Comparison of ENCODE assay signal across 22 cellular contexts in genomic region chr1:247107694-247108093, GRCh38. TPM values are rescaled to one million over a fixed set of nuclear protein-coding genes. Genes with fewer than 3 reads are reported as not detected.
DNase-seq lines count a peak whose midpoint lies in the region; ATAC-seq and TF ChIP-seq lines count a peak whose summit lies in the region.
"Had no signal": no experiment of that assay in that cellular context is flagged by ENCODE, and none has a peak within 500 bp of the region (broad histone marks: within the 10 kb centered on the region; RNA-seq: fewer than 3 reads in every experiment).

No MANE protein-coding gene starts in this region.

- ATAC-seq in activated CD8-positive, alpha-beta memory T cell treated with anti-CD3 and anti-CD28 coated beads, Interleukin-2, amount 10 ng/mL, durations not matched to agents 7 days and 5 days, result no peak
- ATAC-seq: A549, GM12878 had no signal

- peaks cover 14% of the 10 kb centered on the region for H3K36me3 Mint-ChIP-seq in activated CD8-positive, alpha-beta memory T cell treated with anti-CD3 and anti-CD28 coated beads, Interleukin-2, amount 10 ng/mL, durations not matched to agents 7 days and 5 days
- H3K36me3 Mint-ChIP-seq in nephron (ENCODE audit: low read depth), result peaks cover 33% of the 10 kb centered on the region
- H3K36me3 Mint-ChIP-seq in osteocyte (ENCODE audit: unreplicated experiment), result peaks cover 3% of the 10 kb centered on the region

- peak; percentile 38 for DNase-seq in activated CD8-positive, alpha-beta memory T cell treated with anti-CD3 and anti-CD28 coated beads, Interleukin-2, amount 50 U/mL, for 48 hours
- DNase-seq in activated CD8-positive, alpha-beta memory T cell treated with anti-CD3 and anti-CD28 coated beads, Interleukin-2, amount 10 ng/mL, durations not matched to agents 7 days and 5 days, result no peak
- DNase-seq in osteocyte (ENCODE audit: extremely low spot score, unreplicated experiment) (peak; percentile 54), NCI-H2081 treated with DMSO at 0.1 percent for 48 hours (lab: John Stamatoyannopoulos, UW) (no peak), activated gamma-delta T cell treated with Interleukin-2 at 50 U/mL for 16 hours (no peak)
- DNase-seq: BE2C; C1 segment of cervical spinal cord; CD4-positive, alpha-beta memory T cell; CD4-positive, CD25-positive, alpha-beta regulatory T cell; CD8-positive, alpha-beta memory T cell; COR-L47; DMS 273 treated with DMSO at 0.1 percent for 48 hours; DMS153; DMS53; DMS79; DND-41; EL; GDM1 had no signal

- TF ChIP-seq CTCF in nephron (IDR thresholded peaks at IDR 0.05; ENCODE audit: unreplicated experiment in 3 of 3) (no peak), osteocyte (IDR thresholded peaks at IDR 0.05) (no peak)

- peaks cover 47% of the 10 kb centered on the region for H3K27me3 Mint-ChIP-seq in activated CD8-positive, alpha-beta memory T cell treated with anti-CD3 and anti-CD28 coated beads, Interleukin-2, amount 10 ng/mL, durations not matched to agents 7 days and 5 days
- no peaks in the 10 kb centered on the region for H3K27me3 Mint-ChIP-seq in nephron (ENCODE audit: low read depth)
- H3K27me3 Mint-ChIP-seq in osteocyte (ENCODE audit: unreplicated experiment), result no peaks in the 10 kb centered on the region

- CTCF ChIA-PET in activated CD8-positive, alpha-beta memory T cell treated with anti-CD3 and anti-CD28 coated beads, Interleukin-2, amount 10 ng/mL, durations not matched to agents 7 days and 5 days (lab: Charles Lee), result interaction anchor here (0.6 kb wide), 1 partner anchor 199 kb away, joined by 3 read pairs; no protein-coding TSS in a partner anchor

- H3K27ac Mint-ChIP-seq in activated CD8-positive, alpha-beta memory T cell treated with anti-CD3 and anti-CD28 coated beads, Interleukin-2, amount 10 ng/mL, durations not matched to agents 7 days and 5 days, result no peak overlapping the region
- H3K27ac Mint-ChIP-seq in nephron, result no peak overlapping the region
- H3K27ac Mint-ChIP-seq in osteocyte (ENCODE audit: unreplicated experiment), result no peak overlapping the region
- H3K27ac Mint-ChIP-seq: CD14-positive monocyte; CD4-positive, alpha-beta memory T cell; CD4-positive, CD25-positive, alpha-beta regulatory T cell had no signal

- peaks cover 9% of the 10 kb centered on the region for H3K9me3 Mint-ChIP-seq in activated CD8-positive, alpha-beta memory T cell treated with anti-CD3 and anti-CD28 coated beads, Interleukin-2, amount 10 ng/mL, durations not matched to agents 7 days and 5 days (ENCODE audit: low read depth)
- peaks cover 7% of the 10 kb centered on the region for H3K9me3 Mint-ChIP-seq in nephron
- peaks cover 7% of the 10 kb centered on the region for H3K9me3 Mint-ChIP-seq in osteocyte (ENCODE audit: unreplicated experiment)

- no peak overlapping the region for H3K4me3 Mint-ChIP-seq in activated CD8-positive, alpha-beta memory T cell treated with anti-CD3 and anti-CD28 coated beads, Interleukin-2, amount 10 ng/mL, durations not matched to agents 7 days and 5 days
- H3K4me3 Mint-ChIP-seq in nephron (peak overlapping the region in 2 of 3 experiments; percentile 20 to 79), osteocyte (ENCODE audit: unreplicated experiment) (no peak overlapping the region)
- H3K4me3 Mint-ChIP-seq: CD4-positive, alpha-beta memory T cell had no signal

- H3K4me1 Mint-ChIP-seq in activated CD8-positive, alpha-beta memory T cell treated with anti-CD3 and anti-CD28 coated beads, Interleukin-2, amount 10 ng/mL, durations not matched to agents 7 days and 5 days, result peaks cover 16% of the 10 kb centered on the region
- H3K4me1 Mint-ChIP-seq in nephron, result peaks cover 16% of the 10 kb centered on the region
- H3K4me1 Mint-ChIP-seq in osteocyte (ENCODE audit: unreplicated experiment), result peaks cover 18% of the 10 kb centered on the region

RNA-seq across cellular contexts. Expression of gene ZNF669, which starts 3.5 kb away (rescaled TPM):
- total RNA-seq in activated CD8-positive, alpha-beta memory T cell treated with anti-CD3 and anti-CD28 coated beads, Interleukin-2, amount 10 ng/mL, durations not matched to agents 7 days and 5 days, result 1 to 10 TPM; 8.2 to 9.2 TPM
- 10.0 and 11.4 TPM in 2 replicates for total RNA-seq in osteocyte

RNA-seq across cellular contexts. Expression of gene ZNF670, which starts 29.1 kb away (rescaled TPM):
- 1 to 10 TPM; 1.0 to 1.3 TPM for total RNA-seq in activated CD8-positive, alpha-beta memory T cell treated with anti-CD3 and anti-CD28 coated beads, Interleukin-2, amount 10 ng/mL, durations not matched to agents 7 days and 5 days
- total RNA-seq in osteocyte, result 3.3 TPM in 2 replicates

Comparison
In these comparisons a context has a peak if more than half of its experiments do, and no peak if none do; other contexts are left out.
1. DNase-seq: peak in activated CD8-positive, alpha-beta memory T cell treated with anti-CD3 and anti-CD28 coated beads, Interleukin-2, amount 50 U/mL, for 48 hours (single experiment) and osteocyte (single experiment); none in activated CD8-positive, alpha-beta memory T cell treated with anti-CD3 and anti-CD28 coated beads, Interleukin-2, amount 10 ng/mL, durations not matched to agents 7 days and 5 days (single experiment), NCI-H2081 treated with DMSO at 0.1 percent for 48 hours (single experiment) and activated gamma-delta T cell treated with Interleukin-2 at 50 U/mL for 16 hours (single experiment).
2. H3K4me3 Mint-ChIP-seq: peak in nephron (2 of 3); none in activated CD8-positive, alpha-beta memory T cell treated with anti-CD3 and anti-CD28 coated beads, Interleukin-2, amount 10 ng/mL, durations not matched to agents 7 days and 5 days (single experiment) and osteocyte (single experiment).